In genomic region chr7:30896783-30897617, GRCh38 we compare ENCODE assay signal across 1 cellular context.
TF ChIP-seq lines count a peak whose summit lies in the region.

No MANE protein-coding gene starts in this region.

TF ChIP-seq in K562, 482 proteins besides CTCF, POLR2A, EP300 and RAD21 (continued from another document and continues in another):
- TF ChIP-seq ZBTB43 (CRISPR knock-in tag; IDR thresholded peaks at IDR 0.05) (no peak), ZC3H8 (IDR thresholded peaks at IDR 0.05) (no peak), SMARCA5 (IDR thresholded peaks at IDR 0.05) (0 out of 2 replicates have a peak, but pooled peaks have one; percentile 51), U2AF2 (optimal IDR thresholded peaks at IDR 0.05; ENCODE audit: low read depth, low read length) (no peak), E4F1 (CRISPR knock-in tag; IDR thresholded peaks at IDR 0.05; ENCODE audit: borderline replicate concordance) (no peak), KLF13 (tag; IDR thresholded peaks at IDR 0.05; ENCODE audit: borderline replicate concordance, low read depth) (no peak), CEBPZ (IDR thresholded peaks at IDR 0.05; ENCODE audit: borderline replicate concordance, low read depth, low read length) (no peak), SMAD1 (IDR thresholded peaks at IDR 0.05; ENCODE audit: low read depth, low read length, partially characterized antibody) (peak; percentile 41), SMARCE1 (IDR thresholded peaks at IDR 0.05) (peak; percentile 69), SAP30 (IDR thresholded peaks at IDR 0.05; ENCODE audit: borderline replicate concordance, insufficient read depth, low read depth, low read length, poor library complexity, severe bottlenecking) (no peak), NR3C1 (CRISPR knock-in tag; IDR thresholded peaks at IDR 0.05) (no peak), ZNF239 (CRISPR knock-in tag; IDR thresholded peaks at IDR 0.05) (no peak), USF2 (CRISPR knock-in tag; IDR thresholded peaks at IDR 0.05) (no peak), KDM2B (CRISPR knock-in tag; IDR thresholded peaks at IDR 0.05) (no peak), C11orf30 (IDR thresholded peaks at IDR 0.05; ENCODE audit: low read depth) (no peak), MITF (IDR thresholded peaks at IDR 0.05) (0 out of 2 replicates have a peak, but pooled peaks have one; percentile 9), U2AF1 (optimal IDR thresholded peaks at IDR 0.05; ENCODE audit: low read depth, low read length) (no peak), PHF21A (IDR thresholded peaks at IDR 0.05; ENCODE audit: borderline replicate concordance, low read depth) (no peak), ELF2 (CRISPR knock-in tag; IDR thresholded peaks at IDR 0.05) (no peak), HDAC2 (IDR thresholded peaks at IDR 0.05) (peak; percentile 32; the same call in 1 of the 2 replicates), ESRRB (CRISPR knock-in tag; IDR thresholded peaks at IDR 0.05; ENCODE audit: borderline replicate concordance) (no peak), POLR3A (IDR thresholded peaks at IDR 0.05; ENCODE audit: borderline replicate concordance, extremely low read depth, insufficient read depth, insufficient read length) (no peak), ZNF584 (CRISPR knock-in tag; IDR thresholded peaks at IDR 0.05; ENCODE audit: low read depth) (no peak), POLR2G (IDR thresholded peaks at IDR 0.05; ENCODE audit: low read depth, low read length) (no peak), MYBL2 (IDR thresholded peaks at IDR 0.05; ENCODE audit: low read depth) (peak; percentile 44; the same call in 1 of the 2 replicates), MYBL2 (CRISPR knock-in tag; IDR thresholded peaks at IDR 0.05; ENCODE audit: borderline replicate concordance) (no peak), TSHZ1 (CRISPR knock-in tag; IDR thresholded peaks at IDR 0.05) (no peak), ID3 (CRISPR knock-in tag; IDR thresholded peaks at IDR 0.05) (no peak), ID3 (tag; IDR thresholded peaks at IDR 0.05) (no peak), POLR2H (tag; IDR thresholded peaks at IDR 0.05; ENCODE audit: low read depth) (no peak), TCF3 (CRISPR knock-in tag; IDR thresholded peaks at IDR 0.05) (peak; percentile 97), ZNF592 (IDR thresholded peaks at IDR 0.05) (no peak), ZNF274 (IDR thresholded peaks at IDR 0.05; ENCODE audit: borderline replicate concordance, low read depth, low read length) (no peak; the same call in 1 of the 2 replicates), CEBPB (tag; IDR thresholded peaks at IDR 0.05) (no peak), ELF1 (tag; IDR thresholded peaks at IDR 0.05) (no peak), FOS (IDR thresholded peaks at IDR 0.05; ENCODE audit: extremely low read depth, insufficient read length) (no peak), SMARCB1 (IDR thresholded peaks at IDR 0.05; ENCODE audit: insufficient read length, low read depth) (no peak), CGGBP1 (CRISPR knock-in tag; IDR thresholded peaks at IDR 0.05) (no peak), ZBTB2 (IDR thresholded peaks at IDR 0.05) (0 out of 2 replicates have a peak, but pooled peaks have one; percentile 63), ZNF57 (CRISPR knock-in tag; IDR thresholded peaks at IDR 0.05) (no peak), ZNF586 (CRISPR knock-in tag; conservative IDR thresholded peaks at IDR 0.05) (no peak), IRF9 (tag; IDR thresholded peaks at IDR 0.05) (no peak), TCF7L2 (IDR thresholded peaks at IDR 0.05; ENCODE audit: low read depth, low read length) (no peak)
